Comparison of ENCODE assay signal across 18 cellular contexts in genomic region chr13:47139519-47139918, GRCh38.
A peak's percentile ranks its signal among the peaks of the same experiment; 100 is the strongest.
DNase-seq lines count a peak whose midpoint lies in the region; ATAC-seq and TF ChIP-seq lines count a peak whose summit lies in the region.
"Had no signal": no experiment of that assay in that cellular context is flagged by ENCODE, and none has a peak within 500 bp of the region (broad histone marks: within the 10 kb centered on the region; RNA-seq: fewer than 3 reads in every experiment).

No MANE protein-coding gene starts in this region.

- TF ChIP-seq POLR2A in heart left ventricle (IDR thresholded peaks at IDR 0.05) = no peak

- H3K36me3 ChIP-seq in heart left ventricle = no peaks in the 10 kb centered on the region
- H3K36me3 ChIP-seq: BLaER1 treated with 17β-estradiol and CSF1 and Interleukin-3, amounts not matched to agents 10 nM and 100 nM; HAP-1 had no signal

- H3K27ac Mint-ChIP-seq in memory B cell = no peak overlapping the region
- H3K27ac Mint-ChIP-seq in stimulated activated memory B cell treated with anti-CD40 and anti-IgM and Interleukin-4, amounts not matched to agents 10 μg/mL and 1 μg/mL and 100 μg/mL, for 72 hours = no peak overlapping the region
- H3K27ac Mint-ChIP-seq: B cell; CD8-positive, alpha-beta T cell had no signal

- no peaks in the 10 kb centered on the region for H3K27me3 ChIP-seq in heart left ventricle
- H3K27me3 ChIP-seq: BLaER1 treated with 17β-estradiol and CSF1 and Interleukin-3, amounts not matched to agents 10 nM and 100 nM had no signal

- peaks cover 2% of the 10 kb centered on the region for H3K27me3 Mint-ChIP-seq in memory B cell
- peaks cover 9% of the 10 kb centered on the region for H3K27me3 Mint-ChIP-seq in stimulated activated memory B cell treated with anti-CD40 and anti-IgM and Interleukin-4, amounts not matched to agents 10 μg/mL and 1 μg/mL and 100 μg/mL, for 72 hours

- H3K4me1 Mint-ChIP-seq in memory B cell = peaks cover 4% of the 10 kb centered on the region
- H3K4me1 Mint-ChIP-seq in stimulated activated memory B cell treated with anti-CD40 and anti-IgM and Interleukin-4, amounts not matched to agents 10 μg/mL and 1 μg/mL and 100 μg/mL, for 72 hours = peaks cover 9% of the 10 kb centered on the region

- no peak for DNase-seq in memory B cell (ENCODE audit: low spot score in 2 of 2)
- DNase-seq in heart left ventricle = no peak
- no peak for DNase-seq in hypothalamus (lab: John Stamatoyannopoulos, UW)
- DNase-seq in NCI-H187 treated with DMSO at 0.1 percent for 48 hours (lab: John Stamatoyannopoulos, UW) = no peak
- DNase-seq: Calu3; CD8-positive, alpha-beta T cell; DMS79 treated with DMSO at 0.1 percent for 48 hours; GOT3; IMR-90 had no signal

- H3K27ac ChIP-seq in heart left ventricle = no peak overlapping the region
- H3K27ac ChIP-seq: BLaER1 treated with 17β-estradiol and CSF1 and Interleukin-3, amounts not matched to agents 10 nM and 100 nM had no signal

- 48 to 66% (median 65%) methylated on average over 2 of the region's 2 CpGs for WGBS in heart left ventricle, 4 donors

- H3K9me3 ChIP-seq in heart left ventricle = no peaks in the 10 kb centered on the region
- H3K9me3 ChIP-seq: BLaER1 treated with 17β-estradiol and CSF1 and Interleukin-3, amounts not matched to agents 10 nM and 100 nM; HAP-1 had no signal

- no peaks in the 10 kb centered on the region for H3K36me3 Mint-ChIP-seq in memory B cell
- H3K36me3 Mint-ChIP-seq in stimulated activated memory B cell treated with anti-CD40 and anti-IgM and Interleukin-4, amounts not matched to agents 10 μg/mL and 1 μg/mL and 100 μg/mL, for 72 hours = no peaks in the 10 kb centered on the region
- H3K36me3 Mint-ChIP-seq: CD8-positive, alpha-beta T cell had no signal

- ATAC-seq in GM19395 (IDR thresholded peaks at IDR 0.05; ENCODE audit: unreplicated experiment) = peak; percentile 63
- ATAC-seq in HG02884 (IDR thresholded peaks at IDR 0.05; ENCODE audit: unreplicated experiment) = peak; percentile 59
- ATAC-seq in memory B cell (ENCODE audit: low read depth) = peak; percentile 31
- peak; percentile 59 for ATAC-seq in stimulated activated memory B cell treated with anti-CD40 and anti-IgM and Interleukin-4, amounts not matched to agents 10 μg/mL and 1 μg/mL and 100 μg/mL, for 72 hours
- ATAC-seq in GM19463 (IDR thresholded peaks at IDR 0.05; ENCODE audit: unreplicated experiment) = no peak
- ATAC-seq in heart left ventricle = no peak
- ATAC-seq: CD8-positive, alpha-beta T cell; GM12878; K562 had no signal

- no peaks in the 10 kb centered on the region for H3K9me3 Mint-ChIP-seq in memory B cell
- H3K9me3 Mint-ChIP-seq in stimulated activated memory B cell treated with anti-CD40 and anti-IgM and Interleukin-4, amounts not matched to agents 10 μg/mL and 1 μg/mL and 100 μg/mL, for 72 hours = no peaks in the 10 kb centered on the region
- H3K9me3 Mint-ChIP-seq: CD8-positive, alpha-beta T cell had no signal

- H3K4me1 ChIP-seq in heart left ventricle = no peaks in the 10 kb centered on the region
- H3K4me1 ChIP-seq: BLaER1 treated with 17β-estradiol and CSF1 and Interleukin-3, amounts not matched to agents 10 nM and 100 nM; HAP-1 had no signal

- no peak overlapping the region for H3K4me3 ChIP-seq in heart left ventricle
- H3K4me3 ChIP-seq: BLaER1 treated with 17β-estradiol and CSF1 and Interleukin-3, amounts not matched to agents 10 nM and 100 nM; GM12878; HAP-1; K562 had no signal

- TF ChIP-seq CTCF in heart left ventricle (IDR thresholded peaks at IDR 0.05) = no peak

- H3K4me3 Mint-ChIP-seq in memory B cell = no peak overlapping the region
- no peak overlapping the region for H3K4me3 Mint-ChIP-seq in stimulated activated memory B cell treated with anti-CD40 and anti-IgM and Interleukin-4, amounts not matched to agents 10 μg/mL and 1 μg/mL and 100 μg/mL, for 72 hours
- H3K4me3 Mint-ChIP-seq: B cell; CD8-positive, alpha-beta T cell had no signal

- intact Hi-C loops in heart left ventricle (cut with DNase I) = no loop called here

Comparison
In these comparisons a context has a peak if more than half of its experiments do, and no peak if none do; other contexts are left out.
1. ATAC-seq: peak in GM19395 (single experiment), HG02884 (single experiment), memory B cell (single experiment) and stimulated activated memory B cell treated with anti-CD40 and anti-IgM and Interleukin-4, amounts not matched to agents 10 μg/mL and 1 μg/mL and 100 μg/mL, for 72 hours (single experiment); none in GM19463 (single experiment) and heart left ventricle (0 of 4).